Comparison of ENCODE assay signal across 12 cellular contexts in the genomic region with DNA sequence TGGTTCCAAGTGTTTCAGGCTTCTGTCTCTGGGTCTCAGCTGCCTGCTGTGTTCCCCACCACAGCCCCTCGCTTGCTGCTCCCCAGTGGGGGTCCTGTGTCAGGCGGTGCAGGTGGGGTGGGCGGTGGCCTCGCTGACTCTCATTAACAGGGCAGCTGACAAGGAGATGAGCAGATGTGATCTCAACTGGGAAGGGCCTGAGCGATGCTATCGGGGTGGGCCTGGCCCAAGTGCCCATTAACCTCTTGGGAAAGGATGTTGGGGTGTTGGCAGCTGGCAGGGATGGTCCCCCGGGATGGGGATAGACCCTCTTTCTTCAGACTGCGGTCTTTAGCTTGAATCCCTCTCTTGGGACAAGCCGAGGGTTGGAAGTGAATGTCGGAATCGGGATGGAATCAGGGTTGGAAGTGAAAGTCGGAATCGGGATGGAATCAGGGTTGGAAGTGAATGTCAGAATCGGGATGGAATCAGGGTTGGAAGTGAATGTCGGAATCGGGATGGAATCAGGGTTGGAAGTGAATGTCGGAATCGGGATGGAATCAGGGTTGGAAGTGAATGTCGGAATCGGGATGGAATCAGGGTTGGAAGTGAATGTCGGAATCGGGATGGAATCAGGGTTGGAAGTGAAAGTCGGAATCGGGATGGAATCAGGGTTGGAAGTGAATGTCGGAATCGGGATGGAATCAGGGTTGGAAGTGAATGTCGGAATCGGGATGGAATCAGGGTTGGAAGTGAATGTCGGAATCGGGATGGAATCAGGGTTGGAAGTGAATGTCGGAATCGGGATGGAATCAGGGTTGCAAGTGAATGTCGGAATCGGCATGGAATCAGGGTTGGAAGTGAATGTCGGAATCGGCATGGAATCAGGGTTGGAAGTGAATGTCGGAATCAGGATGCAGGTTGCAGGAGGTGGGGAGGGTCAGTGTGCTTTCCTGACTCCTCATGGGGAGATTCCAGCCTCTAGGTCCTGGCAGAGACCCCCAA. TPM values are rescaled to one million over a fixed set of nuclear protein-coding genes. Genes with fewer than 3 reads are reported as not detected.
A peak's percentile ranks its signal among the peaks of the same experiment; 100 is the strongest.
DNase-seq lines count a peak whose midpoint lies in the region; ATAC-seq, FAIRE-seq and TF ChIP-seq lines count a peak whose summit lies in the region.
"Not testable (repeated sequence)": the region's sequence is repeated elsewhere in the genome, so short reads cannot be mapped to it uniquely, and the experiment has no call there.
"Had no signal": no experiment of that assay in that cellular context is flagged by ENCODE, and none has a peak within 500 bp of the region (broad histone marks: within the 10 kb centered on the region; RNA-seq: fewer than 3 reads in every experiment).

No MANE protein-coding gene starts in this region.

- not testable (repeated sequence) for H4K5ac ChIP-seq in H1 (ENCODE audit: insufficient read length, low read depth, low read length)

- not testable (repeated sequence) for H3K4me2 ChIP-seq in H1 (ENCODE audit: insufficient read depth in 1 of 2, low read depth in 2 of 2, low read length in 2 of 2)

- not testable (repeated sequence) for H3K27me3 Mint-ChIP-seq in WTC11 (ENCODE audit: low read depth)
- H3K27me3 Mint-ChIP-seq in nephron progenitor cell (ENCODE audit: low read depth, poor library complexity): peaks cover 69% of the 10 kb centered on the region
- peaks cover 26% of the 10 kb centered on the region for H3K27me3 Mint-ChIP-seq in stimulated activated memory B cell treated with anti-CD40 and anti-IgM and Interleukin-4, amounts not matched to agents 10 μg/mL and 1 μg/mL and 100 μg/mL, for 72 hours

- not testable (repeated sequence) for H3K4ac ChIP-seq in H1 (replicated peaks; ENCODE audit: insufficient read length, low read depth, low read length)

- not testable (repeated sequence) for H2BK5ac ChIP-seq in H1 (ENCODE audit: low read depth, low read length)

- not testable (repeated sequence) for H3K18ac ChIP-seq in H1 (ENCODE audit: extremely low read depth, low read length)

- TF ChIP-seq POLR2A in H1 (IDR thresholded peaks at IDR 0.05; ENCODE audit: control extremely low read depth in 1 of 2, low read depth in 2 of 2, low read length in 2 of 2): not testable (repeated sequence)

- H3K23ac ChIP-seq in H1 (ENCODE audit: insufficient read length): not testable (repeated sequence)

- peak overlapping the region; percentile 12; the same call in 1 of the 2 replicates for H3K4me3 ChIP-seq in H7 (ENCODE audit: insufficient read depth, low read depth, low read length)
- H3K4me3 ChIP-seq in H1 (ENCODE audit: extremely low read depth in 1 of 4, insufficient read depth in 2 of 4, low read depth in 3 of 4, low read length in 4 of 4): not testable (repeated sequence)
- peak overlapping the region; percentile 37 for H3K4me3 ChIP-seq in iPS-18a (ENCODE audit: low read length)

- not testable (repeated sequence) for H3K79me2 ChIP-seq in H1 (ENCODE audit: control insufficient read depth in 1 of 2, insufficient read depth in 2 of 2, low read length in 2 of 2)

- not testable (repeated sequence) for H3K27me3 ChIP-seq in H7 (ENCODE audit: control insufficient read depth, insufficient read depth, low read length); H1 (replicated peaks in 1 of 4; ENCODE audit: control insufficient read depth in 3 of 4, extremely low read depth in 1 of 4, insufficient read depth in 3 of 4, low read length in 3 of 4)
- H3K27me3 ChIP-seq in iPS-18a (ENCODE audit: control insufficient read depth, insufficient read depth, low read length): peaks cover 16% of the 10 kb centered on the region

- FAIRE-seq in H1 (lab: Jason Lieb, UNC): not testable (repeated sequence)

- not testable (repeated sequence) for H4K91ac ChIP-seq in H1 (replicated peaks; ENCODE audit: insufficient read length, low read length)

- not testable (repeated sequence) for H3K4me1 ChIP-seq in H1 (replicated peaks in 1 of 4; ENCODE audit: control insufficient read depth in 3 of 4, insufficient read depth in 4 of 4, low read length in 3 of 4)
- H3K4me1 ChIP-seq in iPS-18a (ENCODE audit: control insufficient read depth, low read depth, low read length): peaks cover 14% of the 10 kb centered on the region

- not testable (repeated sequence) for H4K20me1 ChIP-seq in H1 (replicated peaks in 1 of 2; ENCODE audit: control insufficient read depth in 1 of 2, insufficient read depth in 2 of 2, low read length in 2 of 2)

- H3K56ac ChIP-seq in H1 (replicated peaks; ENCODE audit: insufficient read length, low read depth, low read length): not testable (repeated sequence)

- H3K36me3 Mint-ChIP-seq in WTC11; nephron progenitor cell (ENCODE audit: low read depth); stimulated activated memory B cell treated with anti-CD40 and anti-IgM and Interleukin-4, amounts not matched to agents 10 μg/mL and 1 μg/mL and 100 μg/mL, for 72 hours: not testable (repeated sequence)

- H3K14ac ChIP-seq in H1 (ENCODE audit: insufficient read length): not testable (repeated sequence)

- not testable (repeated sequence) for H2AFZ ChIP-seq in H1 (ENCODE audit: low read length)

- not testable (repeated sequence) for H3K9me3 Mint-ChIP-seq in WTC11; nephron progenitor cell; stimulated activated memory B cell treated with anti-CD40 and anti-IgM and Interleukin-4, amounts not matched to agents 10 μg/mL and 1 μg/mL and 100 μg/mL, for 72 hours

- not testable (repeated sequence) for H3K27ac Mint-ChIP-seq in WTC11, nephron progenitor cell
- peak overlapping the region; percentile 6 for H3K27ac Mint-ChIP-seq in stimulated activated memory B cell treated with anti-CD40 and anti-IgM and Interleukin-4, amounts not matched to agents 10 μg/mL and 1 μg/mL and 100 μg/mL, for 72 hours

- POLR2A ChIA-PET in WTC11 (lab: Charles Lee): not testable (repeated sequence)
- POLR2A ChIA-PET in H1 (lab: Charles Lee; ENCODE audit: partially characterized antibody): interaction anchor here (0.9 kb wide), 1 partner anchor 197 kb away, joined by 3 read pairs; no protein-coding TSS in a partner anchor

- not testable (repeated sequence) for TF ChIP-seq RAD21 in H1 (IDR thresholded peaks at IDR 0.05 in 1 of 2, conservative IDR thresholded peaks at IDR 0.05 in 1 of 2; ENCODE audit: low read depth in 2 of 2, low read length in 2 of 2)

- H3K27ac ChIP-seq in H1 (ENCODE audit: low read depth, low read length); iPS-18a (ENCODE audit: low read length): not testable (repeated sequence)

- not testable (repeated sequence) for H2BK120ac ChIP-seq in H1 (replicated peaks; ENCODE audit: low read depth, low read length)

- not testable (repeated sequence) for TF ChIP-seq EP300 in H1 (IDR thresholded peaks at IDR 0.05; ENCODE audit: borderline replicate concordance in 1 of 2, low read depth in 2 of 2, low read length in 2 of 2)

- H3K4me1 Mint-ChIP-seq in WTC11: peaks cover 27% of the 10 kb centered on the region
- H3K4me1 Mint-ChIP-seq in nephron progenitor cell: peaks cover 44% of the 10 kb centered on the region
- H3K4me1 Mint-ChIP-seq in stimulated activated memory B cell treated with anti-CD40 and anti-IgM and Interleukin-4, amounts not matched to agents 10 μg/mL and 1 μg/mL and 100 μg/mL, for 72 hours: peaks cover 11% of the 10 kb centered on the region

- not testable (repeated sequence) for H3K9me3 ChIP-seq in H1 (ENCODE audit: insufficient read depth in 2 of 2, low read depth in 1 of 2, low read length in 1 of 2); iPS-18a (ENCODE audit: control insufficient read depth, low read depth, low read length)

- H3K36me3 ChIP-seq in H7 (replicated peaks; ENCODE audit: control insufficient read depth, insufficient read depth, low read length); H1 (ENCODE audit: control insufficient read depth in 2 of 4, insufficient read depth in 4 of 4, low read length in 3 of 4); iPS-18a (ENCODE audit: control insufficient read depth, low read depth, low read length): not testable (repeated sequence)

- H3K23me2 ChIP-seq in H1 (ENCODE audit: low read depth, low read length): not testable (repeated sequence)

- H4K8ac ChIP-seq in H1 (ENCODE audit: extremely low read depth, insufficient read depth, low read length): not testable (repeated sequence)

- peak overlapping the region; percentile 27; the same call in 1 of the 2 replicates for H2BK12ac ChIP-seq in H1 (ENCODE audit: low read depth, low read length)

- H3K4me3 Mint-ChIP-seq in WTC11 (peak overlapping the region; percentile 40), nephron progenitor cell (peak overlapping the region; percentile 65)
- H3K4me3 Mint-ChIP-seq in stimulated activated memory B cell treated with anti-CD40 and anti-IgM and Interleukin-4, amounts not matched to agents 10 μg/mL and 1 μg/mL and 100 μg/mL, for 72 hours: not testable (repeated sequence)

- not testable (repeated sequence) for H3K9ac ChIP-seq in H1 (replicated peaks in 1 of 4; ENCODE audit: extremely low read depth in 1 of 4, low read depth in 3 of 4, low read length in 3 of 4); iPS-18a (ENCODE audit: low read length)

- H2BK15ac ChIP-seq in H1 (ENCODE audit: low read length): not testable (repeated sequence)

- DNase-seq in H7; WTC11 (ENCODE audit: low spot score); nephron progenitor cell: not testable (repeated sequence)
- DNase-seq in NCI-H146 (lab: John Stamatoyannopoulos, UW) (peak; percentile 42), NCI-H524 treated with DMSO at 0.1 percent for 48 hours (lab: John Stamatoyannopoulos, UW) (peak; percentile 5), H1 (ENCODE audit: low read depth in 1 of 2, low spot score in 2 of 2) (peak in 1 of 2 experiments; percentile 57)

- ATAC-seq in WTC11; stimulated activated memory B cell treated with anti-CD40 and anti-IgM and Interleukin-4, amounts not matched to agents 10 μg/mL and 1 μg/mL and 100 μg/mL, for 72 hours: not testable (repeated sequence)

- 77% methylated on average over 24 of the region's 37 CpGs; no CpG with 5 or more reads in 1 of the 2 experiments for WGBS in H1 (ENCODE audit: extremely low coverage in 1 of 2, insufficient coverage in 1 of 2, insufficient read length in 1 of 2, insufficient replicate concordance in 2 of 2, low coverage in 1 of 2, low lambda C conversion rate in 2 of 2, missing lambda C conversion rate in 1 of 2), 2 experiments

- TF ChIP-seq CTCF in WTC11 (IDR thresholded peaks at IDR 0.05); H1 (IDR thresholded peaks at IDR 0.05; ENCODE audit: control extremely low read depth in 1 of 3, insufficient read depth in 1 of 3, low read depth in 1 of 3, low read length in 3 of 3); nephron progenitor cell (IDR thresholded peaks at IDR 0.05): not testable (repeated sequence)

- not testable (repeated sequence) for H3K79me1 ChIP-seq in H1 (ENCODE audit: low read depth, low read length)

- H2AK5ac ChIP-seq in H1 (ENCODE audit: low read depth, low read length): not testable (repeated sequence)

- H2BK20ac ChIP-seq in H1 (ENCODE audit: low read length): 0 out of 2 replicates have a peak overlapping the region, but pooled peaks have one; percentile 72

- CTCF ChIA-PET in WTC11 (lab: Charles Lee): interaction anchor here (0.6 to 2.3 kb wide), 4 partner anchors 116 to 181 kb away, joined by 3 to 7 read pairs (median 6); no protein-coding TSS in a partner anchor
- CTCF ChIA-PET in H1 (lab: Charles Lee; ENCODE audit: partially characterized antibody): interaction anchor here (1.0 to 11.9 kb wide), 9 partner anchors 8 to 129 kb away, joined by 3 to 339 read pairs (median 5); a partner anchor contains a TSS

RNA-seq across cellular contexts. Expression of a gene that starts 7.5 kb away (rescaled TPM):
- 1.2 and 4.1 TPM in 2 replicates for total RNA-seq in H7 (2014; rRNA removed; shearing (Covaris generic))
- total RNA-seq in WTC11 (2021): 0.61 to 2.0 TPM (median 1.9 TPM) in 3 replicates
- 0.37 and 0.44 TPM in 2 replicates for total RNA-seq in H1 (2021; fragmentation: NEBNext Ultra II Directional; extraction: Animal tissue kit (Norgen Biotek cat#: 25700))
- polyA plus RNA-seq in H1 (2011; rRNA removed): 0.94 and 1.9 TPM in 2 replicates
- polyA plus RNA-seq in H1 (2011; cell fraction: cytosol; rRNA removed): 1.6 TPM
- 3.4 TPM for polyA plus RNA-seq in H1 (2011; cell fraction: nucleus; rRNA removed)
- 0.35 to 0.85 TPM (median 0.64 TPM) in 4 replicates for polyA plus RNA-seq in H1 (2012, experiment 1 of 2)
- 0.33 TPM for polyA plus RNA-seq in H1 (2012, experiment 2 of 2)
- polyA plus RNA-seq in H1 (2013, experiment 1 of 2): 0.59 TPM
- polyA plus RNA-seq in H1 (2013, experiment 2 of 2): 0.35 TPM
- polyA minus RNA-seq in H1 (2011; rRNA and poly(A)+ RNA removed): 1.3 and 1.7 TPM in 2 replicates
- 0.81 TPM for polyA minus RNA-seq in H1 (2011; cell fraction: cytosol; rRNA and poly(A)+ RNA removed)
- polyA minus RNA-seq in H1 (2011; cell fraction: nucleus; rRNA and poly(A)+ RNA removed): 1.6 TPM
- total RNA-seq: Caco-2; CD8-positive, alpha-beta memory T cell; IMR-90 had no signal
- polyA plus RNA-seq: BJ; CD8-positive, alpha-beta memory T cell; IMR-90 had no signal

RNA-seq across cellular contexts. Expression of a gene that starts 36.5 kb away (rescaled TPM):
- 0.07 and 0.45 TPM in 2 replicates for total RNA-seq in H7 (2014; rRNA removed; shearing (Covaris generic))
- total RNA-seq in WTC11 (2021): 0.15 to 0.57 TPM (median 0.18 TPM) in 3 replicates
- 0.30 and 0.33 TPM in 2 replicates for total RNA-seq in H1 (2021; fragmentation: NEBNext Ultra II Directional; extraction: Animal tissue kit (Norgen Biotek cat#: 25700))
- 0.20 and 0.38 TPM in 2 replicates for polyA plus RNA-seq in H1 (2011; rRNA removed)
- 0.22 TPM for polyA plus RNA-seq in H1 (2011; cell fraction: cytosol; rRNA removed)
- 0.40 TPM for polyA plus RNA-seq in H1 (2011; cell fraction: nucleus; rRNA removed)
- 0.20 to 0.45 TPM (median 0.29 TPM) in 4 replicates for polyA plus RNA-seq in H1 (2012, experiment 1 of 2)
- polyA plus RNA-seq in H1 (2012, experiment 2 of 2): 0.24 TPM
- polyA plus RNA-seq in H1 (2013, experiment 1 of 2): 0.41 TPM
- 0.31 TPM for polyA plus RNA-seq in H1 (2013, experiment 2 of 2)
- polyA minus RNA-seq in H1 (2011; rRNA and poly(A)+ RNA removed): 0.20 and 0.35 TPM in 2 replicates
- not detected for polyA minus RNA-seq in H1 (2011; cell fraction: cytosol; rRNA and poly(A)+ RNA removed)
- not detected for polyA minus RNA-seq in H1 (2011; cell fraction: nucleus; rRNA and poly(A)+ RNA removed)
- total RNA-seq: Caco-2; CD8-positive, alpha-beta memory T cell; IMR-90 had no signal
- polyA plus RNA-seq: CD8-positive, alpha-beta memory T cell had no signal
